21 cellular contexts compared by ENCODE assay signal in genomic region chr20:62043131-62043914, GRCh38. TPM values are rescaled to one million over a fixed set of nuclear protein-coding genes. Genes with fewer than 3 reads are reported as not detected.
DNase-seq lines count a peak whose midpoint lies in the region; ATAC-seq, FAIRE-seq and TF ChIP-seq lines count a peak whose summit lies in the region.
"Had no signal": no experiment of that assay in that cellular context is flagged by ENCODE, and none has a peak within 500 bp of the region (broad histone marks: within the 10 kb centered on the region; RNA-seq: fewer than 3 reads in every experiment).

No MANE protein-coding gene starts in this region.

- no peak overlapping the region for H2BK120ac ChIP-seq in mesenchymal stem cell (ENCODE audit: low read depth, low read length)

- ATAC-seq in A549 (peak in 1 of 2 experiments; percentile 30; a peak in 2 of 6 replicates), GM18511 (IDR thresholded peaks at IDR 0.05; ENCODE audit: unreplicated experiment) (no peak)
- ATAC-seq: stimulated activated naive CD8-positive, alpha-beta T cell treated with anti-CD3 and anti-CD28 coated beads, Interleukin-15, amount 100 ng/mL, for 72 hours had no signal

- DNase-seq in A549 (ENCODE audit: low read depth in 1 of 2, low spot score in 1 of 2) (no peak), LHCN-M2 (ENCODE audit: low read depth) (peak; percentile 8), choroid plexus epithelial cell (ENCODE audit: low read depth) (peak; percentile 64), mesenchymal stem cell (no peak), midbrain (lab: John Stamatoyannopoulos, UW) (no peak), T1000 (lab: John Stamatoyannopoulos, UW) (no peak), endodermal cell (no peak)
- DNase-seq: activated CD4-positive, alpha-beta T cell treated with anti-CD3 and anti-CD28 coated beads for 1 hour; anterior cingulate cortex; HFFc6; naive B cell; NCI-H2029; NCI-H524; stimulated activated naive CD8-positive, alpha-beta T cell treated with anti-CD3 and anti-CD28 coated beads, Interleukin-15, amount 100 ng/mL, for 72 hours had no signal

- no peak for TF ChIP-seq RAD21 in A549 (conservative IDR thresholded peaks at IDR 0.05 in 1 of 2, IDR thresholded peaks at IDR 0.05 in 1 of 2)

- peaks cover 40% of the 10 kb centered on the region for H3K4me1 Mint-ChIP-seq in endodermal cell

- no peak for FAIRE-seq in A549 (lab: Jason Lieb, UNC)
- FAIRE-seq: endometrium, frontal cortex, GM19239 had no signal

- CTCF ChIA-PET in A549 (lab: Yijun Ruan, JAX), result no interaction called here

- 81% methylated on average over 17 of the region's 17 CpGs for WGBS in A549 (ENCODE audit: missing lambda C conversion rate)
- 84% methylated on average over 17 of the region's 17 CpGs for WGBS in mesenchymal stem cell
- WGBS in endodermal cell (ENCODE audit: insufficient coverage in 1 of 2, insufficient read length in 1 of 2), 2 experiments, result 93 to 99% methylated on average over 16 to 17 of the region's 17 CpGs

- H2BK12ac ChIP-seq in mesenchymal stem cell (ENCODE audit: low read length in 2 of 2), result no peak overlapping the region

- H2AFZ ChIP-seq in mesenchymal stem cell (ENCODE audit: low read depth, low read length), result no peak overlapping the region

- no peak overlapping the region for H3K14ac ChIP-seq in mesenchymal stem cell (ENCODE audit: low read length in 2 of 2)

- no peaks in the 10 kb centered on the region for H3K9me3 Mint-ChIP-seq in endodermal cell
- H3K9me3 Mint-ChIP-seq: HFFc6; naive B cell; stimulated activated naive CD8-positive, alpha-beta T cell treated with anti-CD3 and anti-CD28 coated beads, Interleukin-15, amount 100 ng/mL, for 72 hours; T-helper 2 cell treated with Interferon-gamma antibody and Interleukin-4, amounts not matched to agents 5 μg/mL and 100 μg/mL, for 36 hours had no signal

- H3K4me3 ChIP-seq in A549 (no peak overlapping the region), choroid plexus epithelial cell (ENCODE audit: low read depth, low read length) (no peak overlapping the region), mesenchymal stem cell (ENCODE audit: insufficient read depth in 1 of 2, low read depth in 1 of 2, low read length in 2 of 2) (no peak overlapping the region), endodermal cell (ENCODE audit: low read length) (no peak overlapping the region)
- H3K4me3 ChIP-seq: SJSA1 had no signal

- H3K9me3 ChIP-seq in A549, result no peaks in the 10 kb centered on the region
- H3K9me3 ChIP-seq in mesenchymal stem cell (ENCODE audit: control insufficient read depth, low read length), result no peaks in the 10 kb centered on the region
- H3K9me3 ChIP-seq in endodermal cell (ENCODE audit: control insufficient read depth, low read length), result no peaks in the 10 kb centered on the region
- H3K9me3 ChIP-seq: SJSA1 had no signal

- H3K4me3 Mint-ChIP-seq in endodermal cell, result no peak overlapping the region
- H3K4me3 Mint-ChIP-seq: HFFc6; stimulated activated naive CD8-positive, alpha-beta T cell treated with anti-CD3 and anti-CD28 coated beads, Interleukin-15, amount 100 ng/mL, for 72 hours; T-helper 2 cell treated with Interferon-gamma antibody and Interleukin-4, amounts not matched to agents 5 μg/mL and 100 μg/mL, for 36 hours had no signal

- peaks cover 10% of the 10 kb centered on the region; the same call in 2 of the 3 replicates for H3K4me1 ChIP-seq in A549
- peaks cover 8% of the 10 kb centered on the region for H3K4me1 ChIP-seq in mesenchymal stem cell (ENCODE audit: control insufficient read depth, insufficient read depth, low read depth, low read length)
- H3K4me1 ChIP-seq in endodermal cell (ENCODE audit: control insufficient read depth, insufficient read depth, low read length), result no peaks in the 10 kb centered on the region
- H3K4me1 ChIP-seq: SJSA1 had no signal

- H3K18ac ChIP-seq in mesenchymal stem cell (ENCODE audit: low read depth in 1 of 2, low read length in 2 of 2), result no peak overlapping the region

- no peak for TF ChIP-seq POLR2A in A549 (IDR thresholded peaks at IDR 0.05; ENCODE audit: low read length)

- H3K27me3 ChIP-seq in mesenchymal stem cell (ENCODE audit: control insufficient read depth in 1 of 2, insufficient read depth in 1 of 2, low read length in 2 of 2), result no peaks in the 10 kb centered on the region
- H3K27me3 ChIP-seq in endodermal cell (ENCODE audit: control insufficient read depth, insufficient read depth, low read length, poor library complexity, severe bottlenecking), result no peaks in the 10 kb centered on the region
- H3K27me3 ChIP-seq: SJSA1 had no signal

- no peak overlapping the region for H3K23ac ChIP-seq in mesenchymal stem cell (ENCODE audit: low read length in 2 of 2)

- H2BK5ac ChIP-seq in mesenchymal stem cell (ENCODE audit: low read depth, low read length, poor library complexity, severe bottlenecking), result no peak overlapping the region

- TF ChIP-seq CTCF in A549 (IDR thresholded peaks at IDR 0.05) (no peak), choroid plexus epithelial cell (conservative IDR thresholded peaks at IDR 0.05; ENCODE audit: low read depth, low read length) (no peak), endodermal cell (conservative IDR thresholded peaks at IDR 0.05) (no peak)

- H3K9ac ChIP-seq in mesenchymal stem cell (ENCODE audit: low read length) (no peak overlapping the region), endodermal cell (ENCODE audit: extremely low read depth, low read length, poor library complexity, severe bottlenecking) (no peak overlapping the region)

- H3K36me3 Mint-ChIP-seq in endodermal cell (ENCODE audit: low read depth), result no peaks in the 10 kb centered on the region

- POLR2A ChIA-PET in A549 (lab: Yijun Ruan, JAX), result no interaction called here

- H4K91ac ChIP-seq in mesenchymal stem cell (ENCODE audit: low read length), result peak overlapping the region; percentile 16

- no peak overlapping the region for H3K4ac ChIP-seq in mesenchymal stem cell (ENCODE audit: low read depth in 1 of 2, low read length in 2 of 2)

- H4K8ac ChIP-seq in mesenchymal stem cell (ENCODE audit: low read length), result no peak overlapping the region

- H3K4me2 ChIP-seq in A549, result no peak overlapping the region
- H3K4me2 ChIP-seq in mesenchymal stem cell (ENCODE audit: low read length, poor library complexity, severe bottlenecking), result no peak overlapping the region

- H3K27ac ChIP-seq in A549 (no peak overlapping the region), mesenchymal stem cell (ENCODE audit: low read length, poor library complexity, severe bottlenecking) (no peak overlapping the region), endodermal cell (ENCODE audit: low read depth, low read length) (no peak overlapping the region)
- H3K27ac ChIP-seq: C4-2B, SJSA1 had no signal

- TF ChIP-seq EP300 in A549 (IDR thresholded peaks at IDR 0.05), result no peak

- peaks cover 0 to 15% of the 10 kb centered on the region in 2 experiments for H3K36me3 ChIP-seq in mesenchymal stem cell (ENCODE audit: control insufficient read depth in 1 of 2, insufficient read depth in 2 of 2, low read depth in 1 of 2, low read length in 2 of 2)
- H3K36me3 ChIP-seq in endodermal cell (ENCODE audit: control insufficient read depth, insufficient read depth, low read length), result no peaks in the 10 kb centered on the region
- H3K36me3 ChIP-seq: SJSA1 had no signal

- no peak overlapping the region for H3K27ac Mint-ChIP-seq in endodermal cell
- H3K27ac Mint-ChIP-seq: HFFc6; stimulated activated naive CD8-positive, alpha-beta T cell treated with anti-CD3 and anti-CD28 coated beads, Interleukin-15, amount 100 ng/mL, for 72 hours; T-helper 2 cell treated with Interferon-gamma antibody and Interleukin-4, amounts not matched to agents 5 μg/mL and 100 μg/mL, for 36 hours had no signal

- H3K27me3 Mint-ChIP-seq in endodermal cell (ENCODE audit: insufficient read depth), result no peaks in the 10 kb centered on the region
- H3K27me3 Mint-ChIP-seq: naive B cell; stimulated activated naive CD8-positive, alpha-beta T cell treated with anti-CD3 and anti-CD28 coated beads, Interleukin-15, amount 100 ng/mL, for 72 hours had no signal

- H2AK5ac ChIP-seq in mesenchymal stem cell (ENCODE audit: low read length, severe bottlenecking), result no peak overlapping the region

- H3K79me1 ChIP-seq in mesenchymal stem cell (replicated peaks; ENCODE audit: low read length, poor library complexity, severe bottlenecking), result peaks cover 43% of the 10 kb centered on the region

- H2BK15ac ChIP-seq in mesenchymal stem cell (ENCODE audit: low read depth, poor library complexity, severe bottlenecking), result no peak overlapping the region

TF ChIP-seq in A549, 52 proteins besides CTCF, POLR2A, EP300 and RAD21:
- TF ChIP-seq CEBPB (IDR thresholded peaks at IDR 0.05) (peak; percentile 73 to 79; a peak in 3 of 4 replicates), HOXB5 (CRISPR knock-in tag; IDR thresholded peaks at IDR 0.05) (no peak)
TF ChIP-seq in A549: peak in this region for 1.

RNA-seq across cellular contexts. Expression of gene TAF4, which starts 22.4 kb away (rescaled TPM):
- polyA plus RNA-seq in A549 (2011; rRNA removed), result 5.7 and 6.1 TPM in 2 replicates
- polyA plus RNA-seq in A549 (2012; cell fraction: cytosol; rRNA removed), result 11.0 and 13.3 TPM in 2 replicates
- polyA plus RNA-seq in A549 (2012; cell fraction: nucleus; rRNA removed), result 31.7 and 44.0 TPM in 2 replicates
- polyA plus RNA-seq in A549 (2017; fragmentation: RNase III; extraction: RNeasy Plus Mini Kit Qiagen cat#74134 plus additional on column Dnase treatment), result 11.0 to 14.3 TPM (median 12.5 TPM) in 3 replicates
- 4.0 and 8.7 TPM in 2 replicates for polyA minus RNA-seq in A549 (2011; rRNA and poly(A)+ RNA removed)
- total RNA-seq in LHCN-M2 (2014; rRNA removed), result 4.4 and 16.1 TPM in 2 replicates
- polyA plus RNA-seq in LHCN-M2 (2012), result 3.4 TPM
- 9.1 TPM for polyA plus RNA-seq in mesenchymal stem cell (2013, experiment 1 of 2)
- polyA plus RNA-seq in mesenchymal stem cell (2013, experiment 2 of 2), result 6.2 TPM
- 10 to 100 TPM; 25.5 to 39.9 TPM for total RNA-seq in endodermal cell
- 23.0 TPM for polyA plus RNA-seq in endodermal cell (2013, experiment 1 of 2)
- polyA plus RNA-seq in endodermal cell (2013, experiment 2 of 2), result 24.8 TPM

Comparison
In these comparisons a context has a peak if more than half of its experiments do, and no peak if none do; other contexts are left out.
1. DNase-seq: peak in LHCN-M2 (single experiment) and choroid plexus epithelial cell (single experiment); none in A549 (0 of 2), mesenchymal stem cell (single experiment), midbrain (single experiment), T1000 (single experiment) and endodermal cell (single experiment).